In genomic region chr14:105700137-105700536, GRCh38 we compare ENCODE assay signal across 7 cellular contexts.
DNase-seq lines count a peak whose midpoint lies in the region; ATAC-seq and TF ChIP-seq lines count a peak whose summit lies in the region.
"Not testable (repeated sequence)": the region's sequence is repeated elsewhere in the genome, so short reads cannot be mapped to it uniquely, and the experiment has no call there.

No MANE protein-coding gene starts in this region.

- not testable (repeated sequence) for H2AFZ ChIP-seq in MM.1S (ENCODE audit: low read length); SU-DHL-6 (ENCODE audit: low read depth, low read length, severe bottlenecking)

- H3K79me2 ChIP-seq in MM.1S (ENCODE audit: low read length); SU-DHL-6 (ENCODE audit: insufficient read depth, low read length): not testable (repeated sequence)

- H4K20me1 ChIP-seq in MM.1S (ENCODE audit: insufficient read depth, low read length); SU-DHL-6 (ENCODE audit: low read depth, low read length): not testable (repeated sequence)

- peak overlapping the region; percentile 47 for H3K4me3 ChIP-seq in GM12875 (ENCODE audit: low read depth, low read length)
- H3K4me3 ChIP-seq in MM.1S (ENCODE audit: low read length); SU-DHL-6 (ENCODE audit: insufficient read depth, low read length, poor library complexity, severe bottlenecking): not testable (repeated sequence)

- not testable (repeated sequence) for H3K4me3 Mint-ChIP-seq in activated T-helper 17 cell treated with anti-CD3 and anti-CD28 coated beads, Interleukin-2, amount 50 U/mL, for 72 hours; chondrocyte (ENCODE audit: unreplicated experiment)
- H3K4me3 Mint-ChIP-seq in naive B cell, result peak overlapping the region; percentile 64 to 92 (median 77)
- H3K4me3 Mint-ChIP-seq in stimulated activated memory B cell treated with anti-CD40 and anti-IgM and Interleukin-4, amounts not matched to agents 10 μg/mL and 1 μg/mL and 100 μg/mL, for 72 hours, result peak overlapping the region; percentile 75

- TF ChIP-seq CTCF in GM12875 (IDR thresholded peaks at IDR 0.05; ENCODE audit: borderline replicate concordance, insufficient read depth, low read depth, low read length); MM.1S (IDR thresholded peaks at IDR 0.05; ENCODE audit: low read length); SU-DHL-6 (IDR thresholded peaks at IDR 0.05; ENCODE audit: insufficient read depth, low read length, poor library complexity, severe bottlenecking); chondrocyte (IDR thresholded peaks at IDR 0.05): not testable (repeated sequence)

- peak overlapping the region; percentile 18 for H3K27ac Mint-ChIP-seq in activated T-helper 17 cell treated with anti-CD3 and anti-CD28 coated beads, Interleukin-2, amount 50 U/mL, for 72 hours
- not testable (repeated sequence) for H3K27ac Mint-ChIP-seq in chondrocyte (ENCODE audit: unreplicated experiment)
- H3K27ac Mint-ChIP-seq in naive B cell, result peak overlapping the region; percentile 87 to 100 (median 98)
- H3K27ac Mint-ChIP-seq in stimulated activated memory B cell treated with anti-CD40 and anti-IgM and Interleukin-4, amounts not matched to agents 10 μg/mL and 1 μg/mL and 100 μg/mL, for 72 hours, result peak overlapping the region; percentile 99

- not testable (repeated sequence) for DNase-seq in MM.1S, naive B cell
- DNase-seq in chondrocyte (ENCODE audit: low spot score), result peak; percentile 87

- H3K4me2 ChIP-seq in MM.1S (ENCODE audit: low read depth, low read length) (peak overlapping the region; percentile 39; the same call in 1 of the 2 replicates), SU-DHL-6 (ENCODE audit: low read depth, low read length, poor library complexity, severe bottlenecking) (peak overlapping the region; percentile 58)

- H3K27me3 Mint-ChIP-seq in activated T-helper 17 cell treated with anti-CD3 and anti-CD28 coated beads, Interleukin-2, amount 50 U/mL, for 72 hours; chondrocyte (ENCODE audit: low read depth); naive B cell; stimulated activated memory B cell treated with anti-CD40 and anti-IgM and Interleukin-4, amounts not matched to agents 10 μg/mL and 1 μg/mL and 100 μg/mL, for 72 hours: not testable (repeated sequence)

- not testable (repeated sequence) for H3F3A ChIP-seq in MM.1S (ENCODE audit: insufficient read depth, low read length)
- H3F3A ChIP-seq in SU-DHL-6 (ENCODE audit: insufficient read depth), result peaks cover 19% of the 10 kb centered on the region

- not testable (repeated sequence) for H3K9me2 ChIP-seq in MM.1S (replicated peaks; ENCODE audit: insufficient read depth, low read length); SU-DHL-6 (replicated peaks; ENCODE audit: insufficient read depth, low read length)

- not testable (repeated sequence) for H3K27me3 ChIP-seq in MM.1S (replicated peaks; ENCODE audit: insufficient read depth, low read length); SU-DHL-6 (ENCODE audit: low read length)

- H3K4me1 ChIP-seq in MM.1S (ENCODE audit: low read length), result peaks cover 19% of the 10 kb centered on the region

- not testable (repeated sequence) for H3K4me1 Mint-ChIP-seq in activated T-helper 17 cell treated with anti-CD3 and anti-CD28 coated beads, Interleukin-2, amount 50 U/mL, for 72 hours; chondrocyte (ENCODE audit: low read depth)
- H3K4me1 Mint-ChIP-seq in naive B cell, result peaks cover 43 to 54% (median 50%) of the 10 kb centered on the region in 3 donors
- H3K4me1 Mint-ChIP-seq in stimulated activated memory B cell treated with anti-CD40 and anti-IgM and Interleukin-4, amounts not matched to agents 10 μg/mL and 1 μg/mL and 100 μg/mL, for 72 hours, result peaks cover 51% of the 10 kb centered on the region

- not testable (repeated sequence) for H3K36me3 ChIP-seq in MM.1S (replicated peaks; ENCODE audit: insufficient read depth, low read length); SU-DHL-6 (ENCODE audit: low read length)

- H3K36me3 Mint-ChIP-seq in activated T-helper 17 cell treated with anti-CD3 and anti-CD28 coated beads, Interleukin-2, amount 50 U/mL, for 72 hours (ENCODE audit: low read depth); chondrocyte (ENCODE audit: low read depth); naive B cell: not testable (repeated sequence)
- H3K36me3 Mint-ChIP-seq in stimulated activated memory B cell treated with anti-CD40 and anti-IgM and Interleukin-4, amounts not matched to agents 10 μg/mL and 1 μg/mL and 100 μg/mL, for 72 hours, result peaks cover 10% of the 10 kb centered on the region

- H3K9ac ChIP-seq in MM.1S (ENCODE audit: low read length) (peak overlapping the region; percentile 68), SU-DHL-6 (ENCODE audit: low read length) (peak overlapping the region; percentile 76)

- not testable (repeated sequence) for H3K9me3 ChIP-seq in MM.1S (replicated peaks; ENCODE audit: insufficient read depth, low read length); SU-DHL-6 (ENCODE audit: insufficient read depth, low read length)

- ATAC-seq in activated T-helper 17 cell treated with anti-CD3 and anti-CD28 coated beads, Interleukin-2, amount 50 U/mL, for 72 hours (replicated peaks); naive B cell (ENCODE audit: low read depth in 2 of 2); stimulated activated memory B cell treated with anti-CD40 and anti-IgM and Interleukin-4, amounts not matched to agents 10 μg/mL and 1 μg/mL and 100 μg/mL, for 72 hours: not testable (repeated sequence)

- H3K27ac ChIP-seq in MM.1S (ENCODE audit: low read length) (peak overlapping the region; percentile 96), SU-DHL-6 (ENCODE audit: low read depth, low read length) (peak overlapping the region; percentile 100)

- not testable (repeated sequence) for H3K9me3 Mint-ChIP-seq in activated T-helper 17 cell treated with anti-CD3 and anti-CD28 coated beads, Interleukin-2, amount 50 U/mL, for 72 hours; naive B cell; stimulated activated memory B cell treated with anti-CD40 and anti-IgM and Interleukin-4, amounts not matched to agents 10 μg/mL and 1 μg/mL and 100 μg/mL, for 72 hours
- H3K9me3 Mint-ChIP-seq in chondrocyte (ENCODE audit: low read depth), result peaks cover 20% of the 10 kb centered on the region
